Comparison of ENCODE assay signal across 30 cellular contexts in the genomic region with DNA sequence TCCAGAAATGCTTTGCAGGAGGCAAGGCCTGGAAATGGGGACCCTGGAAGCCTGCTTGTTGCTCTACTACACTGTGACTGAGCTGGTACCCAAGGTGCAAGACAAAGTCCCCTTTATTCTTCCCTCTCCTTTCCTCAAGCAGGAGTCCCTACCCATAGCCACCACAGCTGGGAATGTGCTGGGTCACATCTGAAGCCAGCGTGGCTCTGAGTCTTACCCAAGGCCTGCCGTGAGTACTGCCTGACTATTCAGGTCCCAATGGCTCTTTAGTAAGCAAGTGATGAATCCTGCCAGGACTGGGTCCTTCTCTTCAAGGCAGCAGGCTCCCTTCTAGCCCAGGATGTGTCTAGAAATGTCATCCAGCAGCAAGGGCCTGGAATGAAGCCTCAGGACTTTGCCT.
"Had no signal": no experiment of that assay in that cellular context is flagged by ENCODE, and none has a peak within 500 bp of the region (broad histone marks: within the 10 kb centered on the region; RNA-seq: fewer than 3 reads in every experiment).

No MANE protein-coding gene starts in this region.

- H3K4me1 Mint-ChIP-seq: central memory CD8-positive, alpha-beta T cell; endodermal cell had no signal

- DNase-seq: activated CD4-positive, alpha-beta T cell treated with anti-CD3 and anti-CD28 coated beads for 48 hours; activated CD4-positive, alpha-beta T cell treated with anti-CD3 and anti-CD28 coated beads, Interleukin-2, amount 50 U/mL, for 48 hours; activated CD8-positive, alpha-beta memory T cell treated with anti-CD3 and anti-CD28 coated beads, Interleukin-2, amount 50 U/mL, for 4 hours; activated naive CD4-positive, alpha-beta T cell treated with Interleukin-2 at 50 U/mL for 16 hours; activated T-cell treated with anti-CD3 and anti-CD28 coated beads, Interleukin-2, amount 50 U/mL, for 4 hours; anterior cingulate cortex; endodermal cell; foreskin fibroblast; head of caudate nucleus; hippocampal formation; mesenchymal stem cell; pancreas; retina; small intestine; stimulated activated CD4-positive, alpha-beta T cell treated with anti-CD3 and anti-CD28 coated beads, Interleukin-4, amount 100 ng/mL, for 24 hours; stimulated activated naive B cell treated with anti-CD40 and anti-IgM and Interleukin-4, amounts not matched to agents 10 μg/mL and 1 μg/mL and 100 μg/mL, for 72 hours; stomach; T-helper 9 cell; thyroid gland; upper lobe of left lung had no signal

- H3K27me3 ChIP-seq: neutrophil, pancreas, stomach, thyroid gland, upper lobe of left lung, vagina had no signal

- H3K9me3 ChIP-seq: neutrophil, pancreas, prostate gland, stomach, thyroid gland, upper lobe of left lung, vagina had no signal

- H3K9me3 Mint-ChIP-seq: activated T-cell treated with anti-CD3 and anti-CD28 coated beads, Interleukin-2, amount 50 U/mL, for 4 hours; central memory CD8-positive, alpha-beta T cell; dendritic cell treated with granulocyte-macrophage colony-stimulating factor and Interleukin-4, amounts not matched to agents 40 ng/mL and 50 ng/mL, for 4 days; stimulated activated naive B cell treated with anti-CD40 and anti-IgM and Interleukin-4, amounts not matched to agents 10 μg/mL and 1 μg/mL and 100 μg/mL, for 72 hours had no signal

- H3K27ac Mint-ChIP-seq: dendritic cell treated with granulocyte-macrophage colony-stimulating factor and Interleukin-4, amounts not matched to agents 40 ng/mL and 50 ng/mL, for 4 days; endodermal cell; nephron; stimulated activated naive B cell treated with anti-CD40 and anti-IgM and Interleukin-4, amounts not matched to agents 10 μg/mL and 1 μg/mL and 100 μg/mL, for 72 hours had no signal

- FAIRE-seq: bronchial epithelial cell, pancreas, small intestine, TTC549 had no signal

- H3K4me1 ChIP-seq: pancreas, prostate gland, stomach, thyroid gland, upper lobe of left lung, vagina had no signal

- H3K4me3 ChIP-seq: pancreas, prostate gland, stomach, thyroid gland, upper lobe of left lung, vagina had no signal

- H3K36me3 ChIP-seq: neutrophil, pancreas, prostate gland, thyroid gland, upper lobe of left lung, vagina had no signal

- H3K27ac ChIP-seq: neutrophil, pancreas, prostate gland, stomach, thyroid gland, upper lobe of left lung, vagina, VCaP had no signal

- ATAC-seq: activated T-cell treated with anti-CD3 and anti-CD28 coated beads, Interleukin-2, amount 50 U/mL, for 4 hours; pancreas; sciatic nerve; stimulated activated naive B cell treated with anti-CD40 and anti-IgM and Interleukin-4, amounts not matched to agents 10 μg/mL and 1 μg/mL and 100 μg/mL, for 72 hours had no signal

- H3K4me3 Mint-ChIP-seq: activated T-cell treated with anti-CD3 and anti-CD28 coated beads, Interleukin-2, amount 50 U/mL, for 4 hours; central memory CD8-positive, alpha-beta T cell; dendritic cell treated with granulocyte-macrophage colony-stimulating factor and Interleukin-4, amounts not matched to agents 40 ng/mL and 50 ng/mL, for 4 days; endodermal cell; nephron; stimulated activated naive B cell treated with anti-CD40 and anti-IgM and Interleukin-4, amounts not matched to agents 10 μg/mL and 1 μg/mL and 100 μg/mL, for 72 hours had no signal

- H3K27me3 Mint-ChIP-seq: central memory CD8-positive, alpha-beta T cell; dendritic cell treated with granulocyte-macrophage colony-stimulating factor and Interleukin-4, amounts not matched to agents 40 ng/mL and 50 ng/mL, for 4 days; stimulated activated naive B cell treated with anti-CD40 and anti-IgM and Interleukin-4, amounts not matched to agents 10 μg/mL and 1 μg/mL and 100 μg/mL, for 72 hours had no signal
